9 cellular contexts compared by ENCODE assay signal in the genomic region with DNA sequence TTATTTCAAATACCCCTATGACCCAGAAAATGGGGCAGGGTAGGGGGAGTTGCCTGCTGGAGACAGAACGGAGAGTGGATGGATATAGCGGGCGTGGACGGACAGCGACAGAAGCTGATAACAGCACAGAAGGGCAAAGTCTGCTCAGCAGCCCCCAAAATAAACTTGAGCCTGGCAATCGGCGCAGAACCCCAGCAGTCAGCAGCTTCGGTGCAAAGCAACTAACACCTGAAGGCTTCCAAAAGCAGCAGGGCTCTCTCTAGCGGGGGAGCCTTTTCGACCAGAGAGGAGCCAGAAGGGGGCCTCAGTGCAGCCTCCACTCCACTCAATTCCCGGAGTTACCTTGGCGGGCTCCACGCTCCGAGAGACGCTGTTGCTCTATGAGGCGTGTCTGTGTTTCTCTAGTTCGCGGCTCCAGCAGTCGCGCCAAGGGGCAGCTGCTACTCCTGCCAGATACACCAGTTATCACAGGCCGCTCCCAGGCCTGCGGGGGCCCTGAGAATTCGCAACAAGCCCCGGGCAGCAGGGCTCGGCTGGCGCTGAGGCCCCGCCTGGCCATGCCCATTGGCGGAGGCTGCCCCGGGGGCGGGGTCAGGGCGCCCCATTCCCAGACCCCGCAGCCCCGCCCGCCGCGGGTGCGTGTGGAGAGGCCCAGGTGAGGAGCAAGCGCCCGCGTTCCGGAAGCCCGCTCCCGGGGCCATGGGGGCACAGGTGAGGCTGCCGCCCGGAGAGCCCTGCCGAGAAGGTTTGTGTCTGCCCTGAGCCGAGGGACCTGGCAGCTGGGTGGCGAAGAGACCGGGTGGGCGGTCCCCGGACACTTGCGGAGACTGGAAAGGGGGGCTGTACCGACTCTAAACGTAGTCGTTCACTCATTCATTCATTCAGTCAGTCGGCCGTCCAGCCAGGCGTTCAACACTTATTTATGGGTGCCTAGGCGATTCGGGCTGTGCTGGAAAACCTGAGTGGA. TPM values are rescaled to one million over a fixed set of nuclear protein-coding genes. Genes with fewer than 3 reads are reported as not detected.
DNase-seq lines count a peak whose midpoint lies in the region; ATAC-seq lines count a peak whose summit lies in the region.
"Had no signal": no experiment of that assay in that cellular context is flagged by ENCODE, and none has a peak within 500 bp of the region (broad histone marks: within the 10 kb centered on the region; RNA-seq: fewer than 3 reads in every experiment).

TSS of gene CNGA1 (minus strand) at position 541 of the 967 bp plus-strand sequence. CDS start 63,992 bp downstream, outside the sequence.
TSS of gene NIPAL1 (plus strand) at position 632 of the 967 bp plus-strand sequence. CDS start at position 700, 68 bp downstream.

- H3K36me3 Mint-ChIP-seq in activated CD4-positive, alpha-beta memory T cell treated with anti-CD3 and anti-CD28 coated beads for 36 hours, result no peaks in the 10 kb centered on the region

- POLR2A ChIA-PET in activated CD4-positive, alpha-beta memory T cell treated with anti-CD3 and anti-CD28 coated beads for 36 hours (lab: Charles Lee), result interaction anchor here (0.7 to 0.9 kb wide), 2 partner anchors 12 to 20 kb away, joined by 3 read pairs; no protein-coding TSS in a partner anchor

- intact Hi-C loops in activated CD4-positive, alpha-beta memory T cell treated with anti-CD3 and anti-CD28 coated beads for 36 hours (cut with micrococcal nuclease), result loop anchor here (1.0 to 5.0 kb wide), 4 partner anchors 20 to 102 kb away; partner anchors contain the start of gene NFXL1

- H4K20me1 ChIP-seq in BLaER1 treated with 17β-estradiol and CSF1 and Interleukin-3, amounts not matched to agents 10 nM and 100 nM, result peaks cover 0 to 4% (median 0%) of the 10 kb centered on the region in 11 experiments; a peak in 1 of 22 replicates

- peak within 1 kb of the TSS; percentile 70 to 89 (median 76) for H3K4me3 ChIP-seq in BLaER1 treated with 17β-estradiol and CSF1 and Interleukin-3, amounts not matched to agents 10 nM and 100 nM

- peak within 1 kb of the TSS; percentile 95 to 100 (median 98) for H3K4me2 ChIP-seq in BLaER1 treated with 17β-estradiol and CSF1 and Interleukin-3, amounts not matched to agents 10 nM and 100 nM

- peaks cover 25% of the 10 kb centered on the region for H3K27me3 Mint-ChIP-seq in activated CD4-positive, alpha-beta memory T cell treated with anti-CD3 and anti-CD28 coated beads for 36 hours

- H3K27ac ChIP-seq in BLaER1 treated with 17β-estradiol and CSF1 and Interleukin-3, amounts not matched to agents 10 nM and 100 nM, result peak within 1 kb of the TSS in 1 of 11 experiments; percentile 38; a peak in 2 of 22 replicates

- peak within 1 kb of the TSS; percentile 38 to 75 (median 67); a peak in 21 of 22 replicates for H3K9ac ChIP-seq in BLaER1 treated with 17β-estradiol and CSF1 and Interleukin-3, amounts not matched to agents 10 nM and 100 nM

- DNase-seq in NCI-H526 treated with DMSO at 0.1 percent for 48 hours (lab: John Stamatoyannopoulos, UW), result peak; percentile 60
- peak; percentile 70 for DNase-seq in activated CD4-positive, alpha-beta memory T cell treated with anti-CD3 and anti-CD28 coated beads for 36 hours
- DNase-seq in effector CD4-positive, alpha-beta T cell, result peak; percentile 64
- DNase-seq in lung microvascular endothelial cell (ENCODE audit: low read depth in 2 of 2), result peak; percentile 32 to 35
- DNase-seq in stimulated activated CD4-positive, alpha-beta T cell treated with anti-CD3 and anti-CD28 coated beads, TNF-alpha, amount 100 ng/mL, for 4 hours (ENCODE audit: low read depth in 3 of 3), result peak; percentile 50 to 74 (median 58)

- no peaks in the 10 kb centered on the region for H3K36me3 ChIP-seq in BLaER1 treated with 17β-estradiol and CSF1 and Interleukin-3, amounts not matched to agents 10 nM and 100 nM

- H3K27ac Mint-ChIP-seq in activated CD4-positive, alpha-beta memory T cell treated with anti-CD3 and anti-CD28 coated beads for 36 hours, result no peak within 1 kb of the TSS

- CTCF ChIA-PET in activated CD4-positive, alpha-beta memory T cell treated with anti-CD3 and anti-CD28 coated beads for 36 hours (lab: Charles Lee), result interaction anchor here (2.1 kb wide), 1 partner anchor 13 kb away, joined by 7 read pairs; no protein-coding TSS in a partner anchor

- H3K9me3 Mint-ChIP-seq in activated CD4-positive, alpha-beta memory T cell treated with anti-CD3 and anti-CD28 coated beads for 36 hours, result no peaks in the 10 kb centered on the region

- H3K4me1 Mint-ChIP-seq in activated CD4-positive, alpha-beta memory T cell treated with anti-CD3 and anti-CD28 coated beads for 36 hours (ENCODE audit: low read depth), result peaks cover 21% of the 10 kb centered on the region

- peaks cover 8 to 29% (median 14%) of the 10 kb centered on the region in 10 experiments; a peak in 15 of 20 replicates for H3K4me1 ChIP-seq in BLaER1 treated with 17β-estradiol and CSF1 and Interleukin-3, amounts not matched to agents 10 nM and 100 nM

- H3K4me3 Mint-ChIP-seq in activated CD4-positive, alpha-beta memory T cell treated with anti-CD3 and anti-CD28 coated beads for 36 hours, result peak within 1 kb of the TSS; percentile 73

- H3K27me3 ChIP-seq in BLaER1 treated with 17β-estradiol and CSF1 and Interleukin-3, amounts not matched to agents 10 nM and 100 nM, result peaks cover 7 to 24% (median 18%) of the 10 kb centered on the region in 11 experiments; a peak in 21 of 22 replicates

- ATAC-seq in GM19351 (IDR thresholded peaks at IDR 0.05; ENCODE audit: unreplicated experiment), result peak; percentile 86
- peak; percentile 88 for ATAC-seq in HG03442 (IDR thresholded peaks at IDR 0.05; ENCODE audit: unreplicated experiment)

- H3K9me3 ChIP-seq in BLaER1 treated with 17β-estradiol and CSF1 and Interleukin-3, amounts not matched to agents 10 nM and 100 nM (replicated peaks in 1 of 11), result peaks cover 0 to 9% (median 5%) of the 10 kb centered on the region in 11 experiments; a peak in 6 of 22 replicates

RNA-seq across cellular contexts. Expression of gene CNGA1, which starts in this region (rescaled TPM):
- total RNA-seq in activated CD4-positive, alpha-beta memory T cell treated with anti-CD3 and anti-CD28 coated beads for 36 hours, result under 1 TPM in 1 of 2 experiments, not detected in 1; 0.70 TPM
- not detected in 2 replicates for total RNA-seq in lung microvascular endothelial cell
- total RNA-seq: T-helper 1 cell treated with Interleukin-12 subunit alpha and Interleukin-12 subunit beta and Interleukin-4 antibody, amounts not matched to agents 30 ng/mL and 1 ng/mL, for 36 hours had no signal

RNA-seq across cellular contexts. Expression of gene NIPAL1, which starts in this region (rescaled TPM):
- 1 to 10 TPM; 1.3 to 1.9 TPM for total RNA-seq in activated CD4-positive, alpha-beta memory T cell treated with anti-CD3 and anti-CD28 coated beads for 36 hours
- total RNA-seq in lung microvascular endothelial cell, result under 0.01 and 0.20 TPM in 2 replicates

Comparison
In these comparisons a context has a peak if more than half of its experiments do, and no peak if none do; other contexts are left out.
1. Peak in DNase-seq in lung microvascular endothelial cell; RNA of the genes that start here not detected or under 1 TPM.